18 cellular contexts compared by ENCODE assay signal in genomic region chr10:58258977-58259692, GRCh38. TPM values are rescaled to one million over a fixed set of nuclear protein-coding genes. Genes with fewer than 3 reads are reported as not detected.
DNase-seq lines count a peak whose midpoint lies in the region; ATAC-seq and TF ChIP-seq lines count a peak whose summit lies in the region.
"Had no signal": no experiment of that assay in that cellular context is flagged by ENCODE, and none has a peak within 500 bp of the region (broad histone marks: within the 10 kb centered on the region; RNA-seq: fewer than 3 reads in every experiment).

No MANE protein-coding gene starts in this region.

- H3K9me3 ChIP-seq in breast epithelium: no peaks in the 10 kb centered on the region
- H3K9me3 ChIP-seq in PC-3 (ENCODE audit: low read length): no peaks in the 10 kb centered on the region
- H3K9me3 ChIP-seq: psoas muscle, testis had no signal

- H3K9me3 Mint-ChIP-seq in MCF 10A (ENCODE audit: unreplicated experiment): no peaks in the 10 kb centered on the region

- no peak for TF ChIP-seq POLR2A in breast epithelium (IDR thresholded peaks at IDR 0.05)

- no peaks in the 10 kb centered on the region for H3K27me3 Mint-ChIP-seq in MCF 10A (ENCODE audit: insufficient read depth, unreplicated experiment)

- CTCF ChIA-PET in MCF 10A (lab: Yijun Ruan, JAX) (interaction anchor here (0.6 to 0.7 kb wide), 2 partner anchors 14 to 20 kb away, joined by 3 to 4 read pairs; no protein-coding TSS in a partner anchor), PC-3 (lab: Charles Lee) (interaction anchor here (0.6 kb wide), 1 partner anchor 22 kb away, joined by 9 read pairs; no protein-coding TSS in a partner anchor)

- H3K27ac Mint-ChIP-seq in MCF 10A (ENCODE audit: low read depth, unreplicated experiment): no peak overlapping the region
- H3K27ac Mint-ChIP-seq: CD8-positive, alpha-beta T cell; nephron had no signal

- intact Hi-C loops in MCF 10A (cut with micrococcal nuclease) (no loop called here), breast epithelium (cut with DNase I; ENCODE audit: low total_unique reads) (no loop called here), PC-3 (cut with micrococcal nuclease) (no loop called here)

- no peak overlapping the region for H3K9ac ChIP-seq in PC-3 (ENCODE audit: low read length)

- no TSS peak for BruUV-seq in MCF 10A (replicated peaks; lab: Mats Ljungman, UMichigan)
- BruUV-seq in PC-3 (replicated peaks; lab: Mats Ljungman, UMichigan): no TSS peak

- H3K4me1 ChIP-seq in breast epithelium (no peaks in the 10 kb centered on the region), PC-3 (ENCODE audit: insufficient read depth, low read length) (no peaks in the 10 kb centered on the region)
- H3K4me1 ChIP-seq: testis had no signal

- no peaks in the 10 kb centered on the region for H3K9me2 ChIP-seq in PC-3 (replicated peaks; ENCODE audit: low read length)

- DNase-seq in MCF 10A (ENCODE audit: unreplicated experiment) (no peak), breast epithelium (ENCODE audit: low spot score in 2 of 2) (no peak), PC-3 (peak; percentile 34), epithelial cell of esophagus (ENCODE audit: low read depth) (no peak), OCI-M2 (lab: John Stamatoyannopoulos, UW; ENCODE audit: unreplicated experiment) (no peak), HK-2 (ENCODE audit: unreplicated experiment) (no peak)
- DNase-seq: activated CD4-positive, alpha-beta T cell treated with anti-CD3 and anti-CD28 coated beads for 48 hours; activated effector memory CD4-positive, alpha-beta T cell treated with Interleukin-2 at 50 U/mL for 16 hours; CD8-positive, alpha-beta T cell; cerebellar nuclear complex; NCI-H1436 treated with DMSO at 0.1 percent for 48 hours; NCI-H226; psoas muscle; RPMI8226; testis had no signal

- H3K36me3 Mint-ChIP-seq in MCF 10A (ENCODE audit: insufficient read depth, unreplicated experiment): peaks cover 14% of the 10 kb centered on the region

- H3K4me3 Mint-ChIP-seq in MCF 10A (ENCODE audit: unreplicated experiment): no peak overlapping the region
- H3K4me3 Mint-ChIP-seq: CD8-positive, alpha-beta T cell; nephron had no signal

- H3K79me2 ChIP-seq in PC-3 (ENCODE audit: low read length): peaks cover 40% of the 10 kb centered on the region

- no peaks in the 10 kb centered on the region for H3K4me1 Mint-ChIP-seq in MCF 10A (ENCODE audit: insufficient read depth, unreplicated experiment)
- H3K4me1 Mint-ChIP-seq: nephron had no signal

- POLR2A ChIA-PET in MCF 10A (lab: Yijun Ruan, JAX) (no interaction called here), PC-3 (lab: Charles Lee; ENCODE audit: unreplicated experiment) (no interaction called here)

- no peaks in the 10 kb centered on the region for H3K27me3 ChIP-seq in breast epithelium
- H3K27me3 ChIP-seq in PC-3 (ENCODE audit: low read length): no peaks in the 10 kb centered on the region
- H3K27me3 ChIP-seq: testis had no signal

- H3K27ac ChIP-seq in breast epithelium (no peak overlapping the region), PC-3 (ENCODE audit: low read length) (no peak overlapping the region)
- H3K27ac ChIP-seq: psoas muscle, testis had no signal

- H3K4me3 ChIP-seq in breast epithelium (no peak overlapping the region), PC-3 (ENCODE audit: low read length) (no peak overlapping the region), epithelial cell of esophagus (ENCODE audit: low read length) (no peak overlapping the region)
- H3K4me3 ChIP-seq: psoas muscle, testis had no signal

- H4K20me1 ChIP-seq in PC-3 (ENCODE audit: low read length): no peaks in the 10 kb centered on the region

- TF ChIP-seq CTCF in MCF 10A (IDR thresholded peaks at IDR 0.05; ENCODE audit: unreplicated experiment) (peak; percentile 11), breast epithelium (IDR thresholded peaks at IDR 0.05) (no peak), PC-3 (conservative IDR thresholded peaks at IDR 0.05; ENCODE audit: low read depth, low read length) (peak; percentile 58), epithelial cell of esophagus (IDR thresholded peaks at IDR 0.05; ENCODE audit: insufficient read depth, low read depth, low read length, missing control alignments) (peak; percentile 20)

- no peaks in the 10 kb centered on the region for H3F3A ChIP-seq in PC-3 (ENCODE audit: low read length, unreplicated experiment)

- no peaks in the 10 kb centered on the region for H3K36me3 ChIP-seq in breast epithelium
- no peaks in the 10 kb centered on the region for H3K36me3 ChIP-seq in PC-3 (ENCODE audit: low read depth, low read length)

- no peak overlapping the region for H3K4me2 ChIP-seq in PC-3 (ENCODE audit: low read length)

- no peak overlapping the region for H2AFZ ChIP-seq in PC-3 (ENCODE audit: low read length)

- no peak for ATAC-seq in PC-3
- ATAC-seq in HG02623 (IDR thresholded peaks at IDR 0.05; ENCODE audit: unreplicated experiment): no peak
- ATAC-seq in GM18861 (IDR thresholded peaks at IDR 0.05; ENCODE audit: unreplicated experiment): no peak
- ATAC-seq: CD8-positive, alpha-beta T cell; psoas muscle had no signal

RNA-seq across cellular contexts. Expression of gene IPMK, which starts 8.6 kb away (rescaled TPM):
- total RNA-seq in MCF 10A (2022): 5.2 TPM in 2 replicates
- 10 to 100 TPM in 1 of 3 donors, 1 to 10 TPM in 2; 7.5 to 13.5 (median 7.9) TPM for total RNA-seq in breast epithelium
- 7.1 and 8.4 TPM in 2 replicates for total RNA-seq in PC-3 (2014; rRNA removed)

RNA-seq across cellular contexts. Expression of gene CISD1, which starts 9.8 kb away (rescaled TPM):
- total RNA-seq in MCF 10A (2022): 51.8 and 58.0 TPM in 2 replicates
- total RNA-seq in breast epithelium: 10 to 100 TPM in 2 of 3 donors, 1 to 10 TPM in 1; 9.9 to 27.2 (median 13.2) TPM
- total RNA-seq in PC-3 (2014; rRNA removed): 57.1 and 68.8 TPM in 2 replicates

Comparison
In these comparisons a context has a peak if more than half of its experiments do, and no peak if none do; other contexts are left out.
1. CTCF ChIP-seq: peak in MCF 10A (single experiment), PC-3 (single experiment) and epithelial cell of esophagus (single experiment); none in breast epithelium (0 of 3).